In genomic region chr10:124035928-124036558, GRCh38 we compare ENCODE assay signal across 8 cellular contexts. TPM values are rescaled to one million over a fixed set of nuclear protein-coding genes. Genes with fewer than 3 reads are reported as not detected.
DNase-seq lines count a peak whose midpoint lies in the region; ATAC-seq and TF ChIP-seq lines count a peak whose summit lies in the region.

No MANE protein-coding gene starts in this region.

- no peaks in the 10 kb centered on the region for H3K27me3 ChIP-seq in naive thymus-derived CD4-positive, alpha-beta T cell (ENCODE audit: control insufficient read depth in 2 of 2, insufficient read depth in 2 of 2, low read length in 2 of 2)

- CTCF ChIA-PET in activated CD8-positive, alpha-beta memory T cell treated with anti-CD3 and anti-CD28 coated beads, Interleukin-2, amount 10 ng/mL, durations not matched to agents 7 days and 5 days (lab: Charles Lee): no interaction called here
- CTCF ChIA-PET in naive thymus-derived CD4-positive, alpha-beta T cell (lab: Charles Lee): no interaction called here

- H3K27me3 Mint-ChIP-seq in activated CD8-positive, alpha-beta memory T cell treated with anti-CD3 and anti-CD28 coated beads, Interleukin-2, amount 10 ng/mL, durations not matched to agents 7 days and 5 days: peaks cover 11% of the 10 kb centered on the region
- H3K27me3 Mint-ChIP-seq in naive thymus-derived CD4-positive, alpha-beta T cell: peaks cover 0 to 10% (median 2%) of the 10 kb centered on the region in 5 donors
- H3K27me3 Mint-ChIP-seq in HFFc6 (ENCODE audit: insufficient read depth): peaks cover 4% of the 10 kb centered on the region; the same call in 1 of the 2 replicates

- H3K4me3 ChIP-seq in naive thymus-derived CD4-positive, alpha-beta T cell (ENCODE audit: low read length): no peak overlapping the region

- no peaks in the 10 kb centered on the region for H3K36me3 Mint-ChIP-seq in activated CD8-positive, alpha-beta memory T cell treated with anti-CD3 and anti-CD28 coated beads, Interleukin-2, amount 10 ng/mL, durations not matched to agents 7 days and 5 days
- H3K36me3 Mint-ChIP-seq in naive thymus-derived CD4-positive, alpha-beta T cell: no peaks in the 10 kb centered on the region
- H3K36me3 Mint-ChIP-seq in HFFc6 (ENCODE audit: low read depth): no peaks in the 10 kb centered on the region

- H3K27ac ChIP-seq in naive thymus-derived CD4-positive, alpha-beta T cell (ENCODE audit: low read depth, low read length): no peak overlapping the region

- no peaks in the 10 kb centered on the region for H3K36me3 ChIP-seq in naive thymus-derived CD4-positive, alpha-beta T cell (ENCODE audit: control insufficient read depth in 2 of 3, insufficient read depth in 3 of 3, low read length in 3 of 3)

- intact Hi-C loops in naive thymus-derived CD4-positive, alpha-beta T cell (cut with micrococcal nuclease): no loop called here

- DNase-seq in HuH-7.5 (ENCODE audit: low spot score) (peak; percentile 69), NCI-H1092 treated with DMSO at 0.1 percent for 48 hours (lab: John Stamatoyannopoulos, UW) (no peak), HFFc6 (no peak), NCI-H82 treated with DMSO at 0.1 percent for 48 hours (lab: John Stamatoyannopoulos, UW; ENCODE audit: unreplicated experiment) (no peak)
- peak; percentile 64 for DNase-seq in activated CD8-positive, alpha-beta memory T cell treated with anti-CD3 and anti-CD28 coated beads, Interleukin-2, amount 10 ng/mL, durations not matched to agents 7 days and 5 days
- DNase-seq in naive thymus-derived CD4-positive, alpha-beta T cell: peak in 3 of 9 donors; percentile 10 to 34 (median 20)

- H3K4me1 Mint-ChIP-seq in activated CD8-positive, alpha-beta memory T cell treated with anti-CD3 and anti-CD28 coated beads, Interleukin-2, amount 10 ng/mL, durations not matched to agents 7 days and 5 days: peaks cover 10% of the 10 kb centered on the region
- H3K4me1 Mint-ChIP-seq in naive thymus-derived CD4-positive, alpha-beta T cell: peaks cover 9 to 18% (median 13%) of the 10 kb centered on the region in 7 donors
- peaks cover 10% of the 10 kb centered on the region for H3K4me1 Mint-ChIP-seq in HFFc6 (ENCODE audit: low read depth)

- H3K9me3 ChIP-seq in naive thymus-derived CD4-positive, alpha-beta T cell (ENCODE audit: control insufficient read depth in 2 of 3, low read length in 3 of 3): no peaks in the 10 kb centered on the region

- POLR2A ChIA-PET in naive thymus-derived CD4-positive, alpha-beta T cell (lab: Charles Lee): no interaction called here

- peak overlapping the region; percentile 63 for H3K27ac Mint-ChIP-seq in activated CD8-positive, alpha-beta memory T cell treated with anti-CD3 and anti-CD28 coated beads, Interleukin-2, amount 10 ng/mL, durations not matched to agents 7 days and 5 days
- peak overlapping the region in 4 of 9 donors; percentile 1 to 87 (median 70) for H3K27ac Mint-ChIP-seq in naive thymus-derived CD4-positive, alpha-beta T cell
- H3K27ac Mint-ChIP-seq in HFFc6: no peak overlapping the region

- TF ChIP-seq CTCF in HFFc6 (IDR thresholded peaks at IDR 0.05): no peak

- H3K4me1 ChIP-seq in naive thymus-derived CD4-positive, alpha-beta T cell (ENCODE audit: control insufficient read depth in 2 of 2, insufficient read depth in 2 of 2, low read length in 2 of 2): no peaks in the 10 kb centered on the region

- no peaks in the 10 kb centered on the region for H3K9me3 Mint-ChIP-seq in activated CD8-positive, alpha-beta memory T cell treated with anti-CD3 and anti-CD28 coated beads, Interleukin-2, amount 10 ng/mL, durations not matched to agents 7 days and 5 days (ENCODE audit: low read depth)
- H3K9me3 Mint-ChIP-seq in naive thymus-derived CD4-positive, alpha-beta T cell: no peaks in the 10 kb centered on the region
- no peaks in the 10 kb centered on the region for H3K9me3 Mint-ChIP-seq in HFFc6

- ATAC-seq in GM18511 (IDR thresholded peaks at IDR 0.05; ENCODE audit: unreplicated experiment) (peak; percentile 100), GM21529 (IDR thresholded peaks at IDR 0.05; ENCODE audit: unreplicated experiment) (peak; percentile 98)
- ATAC-seq in activated CD8-positive, alpha-beta memory T cell treated with anti-CD3 and anti-CD28 coated beads, Interleukin-2, amount 10 ng/mL, durations not matched to agents 7 days and 5 days: peak; percentile 85
- peak; percentile 89 for ATAC-seq in naive thymus-derived CD4-positive, alpha-beta T cell

- peak overlapping the region; percentile 28 for H3K4me3 Mint-ChIP-seq in activated CD8-positive, alpha-beta memory T cell treated with anti-CD3 and anti-CD28 coated beads, Interleukin-2, amount 10 ng/mL, durations not matched to agents 7 days and 5 days
- H3K4me3 Mint-ChIP-seq in naive thymus-derived CD4-positive, alpha-beta T cell: peak overlapping the region in 9 of 10 donors; percentile 43 to 75 (median 67)
- no peak overlapping the region for H3K4me3 Mint-ChIP-seq in HFFc6

RNA-seq across cellular contexts. Expression of gene CHST15, which starts 57.4 kb away (rescaled TPM):
- total RNA-seq in activated CD8-positive, alpha-beta memory T cell treated with anti-CD3 and anti-CD28 coated beads, Interleukin-2, amount 10 ng/mL, durations not matched to agents 7 days and 5 days: under 1 TPM in 1 of 2 experiments, not detected in 1; 0.09 TPM
- total RNA-seq in naive thymus-derived CD4-positive, alpha-beta T cell: 10 to 100 TPM in 1 of 5 experiments, 1 to 10 TPM in 3, under 1 TPM in 1; 0.41 to 43.3 (median 2.4) TPM
- polyA plus RNA-seq in naive thymus-derived CD4-positive, alpha-beta T cell: under 1 TPM; 0.27 to 0.32 TPM
- 1 to 10 TPM in 4 of 6 experiments, under 1 TPM in 2; 0.88 to 8.7 (median 1.1) TPM for total RNA-seq in HFFc6 (2021; fragmentation: NEBNext Ultra II Directional; extraction: Animal tissue kit (Norgen Biotek cat#: 25700))

Comparison
In these comparisons a context has a peak if more than half of its experiments do, and no peak if none do; other contexts are left out.
1. DNase-seq: peak in HuH-7.5 (single experiment) and activated CD8-positive, alpha-beta memory T cell treated with anti-CD3 and anti-CD28 coated beads, Interleukin-2, amount 10 ng/mL, durations not matched to agents 7 days and 5 days (single experiment); none in NCI-H1092 treated with DMSO at 0.1 percent for 48 hours (single experiment), HFFc6 (single experiment) and NCI-H82 treated with DMSO at 0.1 percent for 48 hours (single experiment).
2. Peak in every context shown above with its lines, with median percentiles within 50 percentile points of each other: ATAC-seq.